ENCODE assay signal across 23 cellular contexts in the genomic region with DNA sequence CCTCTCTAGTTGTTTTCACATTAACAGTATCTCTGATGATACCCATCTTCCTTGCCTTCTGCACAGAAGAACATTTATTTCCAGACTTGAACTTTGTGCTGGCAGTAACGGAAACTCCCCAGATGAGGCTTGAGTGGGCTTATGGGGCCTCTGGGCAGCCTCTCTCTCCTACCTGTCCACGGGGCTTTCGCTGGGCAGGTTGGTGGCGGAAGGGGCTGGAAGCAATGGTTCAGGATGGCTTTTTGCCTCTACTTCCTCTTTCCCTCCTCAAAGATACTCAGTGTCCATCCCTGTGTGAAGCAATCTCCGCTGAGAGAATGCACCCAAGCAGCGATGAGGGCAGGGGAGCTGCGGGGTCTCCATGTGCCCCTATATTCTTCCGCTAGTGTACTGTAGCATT.
"Had no signal": no experiment of that assay in that cellular context is flagged by ENCODE, and none has a peak within 500 bp of the region (broad histone marks: within the 10 kb centered on the region; RNA-seq: fewer than 3 reads in every experiment).

No MANE protein-coding gene starts in this region.

- H3K9ac ChIP-seq: KMS-11 had no signal

- H3K27me3 Mint-ChIP-seq: activated CD4-positive, alpha-beta T cell treated with anti-CD3 and anti-CD28 coated beads, Interleukin-2, amount 10 ng/mL, durations not matched to agents 24 days and 14 days; activated CD8-positive, alpha-beta T cell treated with anti-CD3 and anti-CD28 coated beads for 36 hours; activated naive CD8-positive, alpha-beta T cell treated with anti-CD3 and anti-CD28 coated beads, Interleukin-2, amount 10 ng/mL, durations not matched to agents 7 days and 5 days had no signal

- H3K9me3 ChIP-seq: ascending aorta had no signal

- H3K4me2 ChIP-seq: KMS-11, PC-9 had no signal

- H3K27ac Mint-ChIP-seq: activated B cell treated with CpG ODN at 0.5 μM for 24 hours; activated CD4-positive, alpha-beta T cell treated with anti-CD3 and anti-CD28 coated beads, Interleukin-2, amount 10 ng/mL, durations not matched to agents 24 days and 14 days; activated CD8-positive, alpha-beta T cell treated with anti-CD3 and anti-CD28 coated beads for 36 hours; activated naive CD4-positive, alpha-beta T cell treated with anti-CD3 and anti-CD28 coated beads, Interleukin-2, amount 50 U/mL, for 24 hours; activated naive CD8-positive, alpha-beta T cell treated with anti-CD3 and anti-CD28 coated beads, Interleukin-2, amount 10 ng/mL, durations not matched to agents 7 days and 5 days; activated T-helper 1 cell treated with anti-CD3 and anti-CD28 coated beads, Interleukin-12 subunit alpha, Interleukin-12 subunit beta, Interleukin-2, Interleukin-4 antibody, amounts not matched to agents 30 ng/mL and 10 ng/mL and 1 ng/mL, durations not matched to agents 14 hours and 24 hours and 36 hours had no signal

- H3K4me3 ChIP-seq: ascending aorta, cardiac muscle cell, PC-9 had no signal

- H3K36me3 ChIP-seq: ascending aorta, cardiac muscle cell had no signal

- H3K4me1 Mint-ChIP-seq: activated B cell treated with CpG ODN at 0.5 μM for 24 hours; activated naive CD4-positive, alpha-beta T cell treated with anti-CD3 and anti-CD28 coated beads, Interleukin-2, amount 50 U/mL, for 24 hours; activated naive CD8-positive, alpha-beta T cell treated with anti-CD3 and anti-CD28 coated beads, Interleukin-2, amount 10 ng/mL, durations not matched to agents 7 days and 5 days; central memory CD8-positive, alpha-beta T cell had no signal

- H3K27me3 ChIP-seq: ascending aorta, cardiac muscle cell had no signal

- H3K36me3 Mint-ChIP-seq: activated naive CD4-positive, alpha-beta T cell treated with anti-CD3 and anti-CD28 coated beads, Interleukin-2, amount 50 U/mL, for 24 hours; activated naive CD8-positive, alpha-beta T cell treated with anti-CD3 and anti-CD28 coated beads, Interleukin-2, amount 10 ng/mL, durations not matched to agents 7 days and 5 days had no signal

- H2AFZ ChIP-seq: PC-9 had no signal

- DNase-seq: activated B cell treated with CpG ODN at 0.5 μM for 24 hours; activated CD4-positive, alpha-beta T cell treated with anti-CD3 and anti-CD28 coated beads, Interleukin-2, amount 50 U/mL, for 4 hours; activated CD4-positive, CD25-positive, alpha-beta regulatory T cell treated with anti-CD3 and anti-CD28 coated beads, Interleukin-2, amount 50 U/mL, for 72 hours; activated effector memory CD4-positive, alpha-beta T cell treated with Interleukin-2 at 50 U/mL for 16 hours; activated naive CD4-positive, alpha-beta T cell treated with Interleukin-2 at 50 U/mL for 16 hours; activated naive CD8-positive, alpha-beta T cell treated with anti-CD3 and anti-CD28 coated beads, Interleukin-2, amount 10 ng/mL, durations not matched to agents 7 days and 5 days; activated T-cell treated with anti-CD3 and anti-CD28 coated beads, Interleukin-2, amount 50 U/mL, for 1 hour; amygdala; NCI-H1092 treated with DMSO at 0.1 percent for 48 hours; NCI-H1417 treated with DMSO at 0.1 percent for 48 hours; NCI-H1930; NCI-H524 treated with DMSO at 0.1 percent for 48 hours; NK-92 treated with Interleukin-12 subunit alpha and Interleukin-12 subunit beta, amount 100 ng/mL, for 24 hours; PC-9; Right ventricle myocardium superior had no signal

- H3K4me3 Mint-ChIP-seq: activated B cell treated with CpG ODN at 0.5 μM for 24 hours; activated CD4-positive, alpha-beta T cell treated with anti-CD3 and anti-CD28 coated beads, Interleukin-2, amount 10 ng/mL, durations not matched to agents 24 days and 14 days; activated CD8-positive, alpha-beta T cell treated with anti-CD3 and anti-CD28 coated beads for 36 hours; activated naive CD4-positive, alpha-beta T cell treated with anti-CD3 and anti-CD28 coated beads, Interleukin-2, amount 50 U/mL, for 24 hours; activated naive CD8-positive, alpha-beta T cell treated with anti-CD3 and anti-CD28 coated beads, Interleukin-2, amount 10 ng/mL, durations not matched to agents 7 days and 5 days; activated T-helper 1 cell treated with anti-CD3 and anti-CD28 coated beads, Interleukin-12 subunit alpha, Interleukin-12 subunit beta, Interleukin-2, Interleukin-4 antibody, amounts not matched to agents 30 ng/mL and 10 ng/mL and 1 ng/mL, durations not matched to agents 14 hours and 24 hours and 36 hours; central memory CD8-positive, alpha-beta T cell had no signal
